Comparison of ENCODE assay signal across 1 cellular context in genomic region chr4:182917182-182918043, GRCh38.
TF ChIP-seq lines count a peak whose summit lies in the region.

DCTD (minus strand) TSS chr4:182917386; CDS start chr4:182915568, 1,818 bp downstream.

TF ChIP-seq in K562, 482 proteins besides CTCF, POLR2A, EP300 and RAD21 (continued from another document and continues in another):
- TF ChIP-seq UBTF (IDR thresholded peaks at IDR 0.05; ENCODE audit: borderline replicate concordance in 1 of 2, low read depth in 2 of 2, low read length in 2 of 2) (peak in 1 of 2 experiments; percentile 74; a peak in 1 of 4 replicates), MYBL2 (IDR thresholded peaks at IDR 0.05; ENCODE audit: low read depth) (no peak), MYBL2 (CRISPR knock-in tag; IDR thresholded peaks at IDR 0.05; ENCODE audit: borderline replicate concordance) (no peak), TAF7 (tag; IDR thresholded peaks at IDR 0.05) (no peak), HDAC1 (IDR thresholded peaks at IDR 0.05) (no peak), FOXP1 (CRISPR knock-in tag; IDR thresholded peaks at IDR 0.05) (no peak), NFE2 (IDR thresholded peaks at IDR 0.05; ENCODE audit: low read depth) (no peak), ZFP1 (CRISPR knock-in tag; IDR thresholded peaks at IDR 0.05) (no peak), MGA (IDR thresholded peaks at IDR 0.05) (peak; percentile 84), BRD9 (IDR thresholded peaks at IDR 0.05; ENCODE audit: low read depth, partially characterized antibody) (no peak), THRA (IDR thresholded peaks at IDR 0.05) (no peak), MYNN (IDR thresholded peaks at IDR 0.05) (no peak), MYNN (CRISPR knock-in tag; IDR thresholded peaks at IDR 0.05) (no peak), STAT5A (IDR thresholded peaks at IDR 0.05; ENCODE audit: borderline replicate concordance, low read length) (no peak), MTF1 (CRISPR knock-in tag; IDR thresholded peaks at IDR 0.05; ENCODE audit: borderline replicate concordance) (no peak), RCOR1 (IDR thresholded peaks at IDR 0.05; ENCODE audit: borderline replicate concordance in 1 of 2, low read depth in 2 of 2, low read length in 2 of 2) (peak in 1 of 2 experiments; percentile 41; a peak in 1 of 4 replicates), ATF3 (IDR thresholded peaks at IDR 0.05) (no peak), ATF3 (CRISPR knock-in tag; conservative IDR thresholded peaks at IDR 0.05) (no peak), PHB (CRISPR knock-in tag; IDR thresholded peaks at IDR 0.05) (no peak), HDAC3 (IDR thresholded peaks at IDR 0.05; ENCODE audit: borderline replicate concordance, partially characterized antibody) (no peak), CHCHD3 (CRISPR knock-in tag; IDR thresholded peaks at IDR 0.05) (no peak), DLX4 (CRISPR knock-in tag; IDR thresholded peaks at IDR 0.05) (no peak), PRMT5 (CRISPR knock-in tag; IDR thresholded peaks at IDR 0.05) (no peak), NR2C1 (IDR thresholded peaks at IDR 0.05) (no peak), NR2C1 (tag; IDR thresholded peaks at IDR 0.05) (0 out of 2 replicates have a peak, but pooled peaks have one; percentile 10), ZNF24 (IDR thresholded peaks at IDR 0.05) (no peak), KAT2B (IDR thresholded peaks at IDR 0.05; ENCODE audit: low read depth, low read length) (no peak), ZBTB17 (CRISPR knock-in tag; IDR thresholded peaks at IDR 0.05) (peak; percentile 15; the same call in 1 of the 2 replicates), SMARCE1 (IDR thresholded peaks at IDR 0.05) (peak; percentile 58; the same call in 1 of the 2 replicates), CBX1 (IDR thresholded peaks at IDR 0.05; ENCODE audit: low read depth) (0 out of 2 replicates have a peak, but pooled peaks have one; percentile 23), ZNF830 (CRISPR knock-in tag; IDR thresholded peaks at IDR 0.05) (no peak), E2F8 (IDR thresholded peaks at IDR 0.05; ENCODE audit: low read depth, partially characterized antibody) (no peak), ZNF707 (CRISPR knock-in tag; conservative IDR thresholded peaks at IDR 0.05) (no peak), ZNF263 (CRISPR knock-in tag; IDR thresholded peaks at IDR 0.05; ENCODE audit: borderline replicate concordance) (peak; percentile 30; the same call in 1 of the 2 replicates), ZBTB7A (IDR thresholded peaks at IDR 0.05; ENCODE audit: borderline replicate concordance, control insufficient read depth, low read depth, low read length) (peak; percentile 82), TRIM25 (IDR thresholded peaks at IDR 0.05; ENCODE audit: borderline replicate concordance) (no peak), TEAD1 (CRISPR knock-in tag; IDR thresholded peaks at IDR 0.05) (peak in 1 of 2 experiments; percentile 65; a peak in 1 of 4 replicates), XRCC3 (IDR thresholded peaks at IDR 0.05) (no peak), ELF4 (CRISPR knock-in tag; IDR thresholded peaks at IDR 0.05) (no peak)
